33 cellular contexts compared by ENCODE assay signal in the genomic region with DNA sequence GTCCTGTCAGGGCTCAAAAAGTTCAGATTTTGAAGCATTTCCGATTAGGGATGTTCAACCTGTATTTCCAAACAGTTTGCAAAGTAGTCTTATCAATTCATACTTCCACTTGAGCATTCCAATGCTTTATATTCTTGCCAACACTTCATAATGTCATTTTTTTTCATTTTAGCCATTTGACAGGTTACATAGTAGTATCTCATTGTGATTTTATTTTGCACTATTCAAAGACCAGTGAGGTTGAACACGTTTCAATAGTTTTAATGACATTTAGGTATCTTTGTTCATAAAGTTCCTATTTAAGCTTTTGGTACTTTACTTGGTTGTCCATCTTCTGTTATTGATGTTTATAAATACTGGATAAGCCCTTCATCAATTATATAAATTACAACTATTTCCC.
A peak's percentile ranks its signal among the peaks of the same experiment; 100 is the strongest.
DNase-seq lines count a peak whose midpoint lies in the region; ATAC-seq, FAIRE-seq and TF ChIP-seq lines count a peak whose summit lies in the region.
"Had no signal": no experiment of that assay in that cellular context is flagged by ENCODE, and none has a peak within 500 bp of the region (broad histone marks: within the 10 kb centered on the region; RNA-seq: fewer than 3 reads in every experiment).

No MANE protein-coding gene starts in this region.

- H3K9me3 ChIP-seq in HEK293 (ENCODE audit: control insufficient read depth, insufficient read depth, low read depth, low read length) (no peaks in the 10 kb centered on the region), IMR-90 (ENCODE audit: control insufficient read depth, insufficient read depth, low read length) (no peaks in the 10 kb centered on the region), upper lobe of left lung (no peaks in the 10 kb centered on the region)
- H3K9me3 ChIP-seq: BE2C, Caco-2 had no signal

- no peak for TF ChIP-seq EP300 in upper lobe of left lung (IDR thresholded peaks at IDR 0.05)

- no peaks in the 10 kb centered on the region for H3K9me1 ChIP-seq in IMR-90 (ENCODE audit: insufficient read depth, low read length)

- H3K4me3 ChIP-seq in HEK293 (ENCODE audit: low read depth, low read length) (no peak overlapping the region), IMR-90 (ENCODE audit: insufficient read depth, low read depth, low read length) (no peak overlapping the region), upper lobe of left lung (no peak overlapping the region)
- H3K4me3 ChIP-seq: A549; BLaER1; BLaER1 treated with 17β-estradiol and CSF1 and Interleukin-3, amounts not matched to agents 10 nM and 100 nM had no signal

- H3K27me3 ChIP-seq in IMR-90 (ENCODE audit: control insufficient read depth, insufficient read depth, low read length) (no peaks in the 10 kb centered on the region), upper lobe of left lung (no peaks in the 10 kb centered on the region)
- H3K27me3 ChIP-seq: BE2C; BLaER1; BLaER1 treated with 17β-estradiol and CSF1 and Interleukin-3, amounts not matched to agents 10 nM and 100 nM had no signal

- no peak overlapping the region for H2AK5ac ChIP-seq in IMR-90 (ENCODE audit: low read depth, low read length)

- H3K36me3 ChIP-seq in HEK293 (ENCODE audit: control insufficient read depth in 2 of 2, insufficient read depth in 1 of 2, low read length in 2 of 2): peaks cover 0 to 5% of the 10 kb centered on the region in 2 experiments; a peak in 2 of 3 replicates
- H3K36me3 ChIP-seq in IMR-90 (ENCODE audit: control insufficient read depth, insufficient read depth, low read length): peaks cover 3% of the 10 kb centered on the region; the same call in 1 of the 2 replicates
- H3K36me3 ChIP-seq in upper lobe of left lung: peaks cover 0 to 24% (median 0%) of the 10 kb centered on the region in 4 donors
- H3K36me3 ChIP-seq: BE2C had no signal

- H3K4me2 ChIP-seq in IMR-90 (ENCODE audit: low read depth, low read length): 0 out of 2 replicates have a peak overlapping the region, but pooled peaks have one; percentile 2
- H3K4me2 ChIP-seq: A549; BLaER1; BLaER1 treated with 17β-estradiol and CSF1 and Interleukin-3, amounts not matched to agents 10 nM and 100 nM had no signal

- intact Hi-C loops in IMR-90 (cut with micrococcal nuclease) (no loop called here), Right ventricle myocardium inferior (cut with DNase I) (no loop called here)

- no peak overlapping the region for H2AFZ ChIP-seq in IMR-90 (replicated peaks; ENCODE audit: low read length, poor library complexity)

- H3K18ac ChIP-seq in IMR-90 (ENCODE audit: low read depth, low read length): no peak overlapping the region

- H3K14ac ChIP-seq in IMR-90 (replicated peaks; ENCODE audit: low read depth, low read length): no peak overlapping the region

- no peak overlapping the region for H2AK9ac ChIP-seq in IMR-90 (replicated peaks; ENCODE audit: low read depth, low read length, poor library complexity)

- no peak overlapping the region; the same call in 1 of the 2 replicates for H2BK120ac ChIP-seq in IMR-90 (ENCODE audit: low read depth, low read length)

- peak overlapping the region; percentile 15 for H2BK5ac ChIP-seq in IMR-90 (ENCODE audit: low read depth, low read length, poor library complexity, severe bottlenecking)

- no peak for TF ChIP-seq RAD21 in IMR-90 (IDR thresholded peaks at IDR 0.05; ENCODE audit: low read length)

- dilution Hi-C loops in IMR-90 (cut with HindIII; ENCODE audit: low sequenced_read_pairs, unreplicated experiment): no loop called here

- in situ Hi-C loops in IMR-90 (cut with MboI; ENCODE audit: low sequenced_read_pairs): no loop called here

- ATAC-seq in IMR-90 (ENCODE audit: low read depth) (no peak), upper lobe of left lung (ENCODE audit: low FRiP score in 2 of 2) (no peak), Right ventricle myocardium inferior (no peak), HG03442 (IDR thresholded peaks at IDR 0.05; ENCODE audit: unreplicated experiment) (no peak), HG03025 (IDR thresholded peaks at IDR 0.05; ENCODE audit: low FRiP score, unreplicated experiment) (no peak)
- ATAC-seq: A549; CD8-positive, alpha-beta T cell had no signal

- no peak overlapping the region for H4K91ac ChIP-seq in IMR-90 (ENCODE audit: insufficient read depth, low read depth, low read length)

- no peak overlapping the region for H3K9ac ChIP-seq in IMR-90 (ENCODE audit: low read depth, low read length)
- H3K9ac ChIP-seq: BLaER1; BLaER1 treated with 17β-estradiol and CSF1 and Interleukin-3, amounts not matched to agents 10 nM and 100 nM had no signal

- H3K4me1 ChIP-seq in HEK293 (ENCODE audit: control insufficient read depth, insufficient read depth, low read length) (no peaks in the 10 kb centered on the region), IMR-90 (ENCODE audit: control insufficient read depth, insufficient read depth, low read length) (no peaks in the 10 kb centered on the region), upper lobe of left lung (no peaks in the 10 kb centered on the region)
- H3K4me1 ChIP-seq: BE2C, BLaER1, Caco-2 had no signal

- no peak overlapping the region for H4K8ac ChIP-seq in IMR-90 (ENCODE audit: low read depth in 2 of 2, low read length in 2 of 2)

- H3K56ac ChIP-seq in IMR-90 (ENCODE audit: extremely low read depth, insufficient read depth, low read length): no peak overlapping the region; the same call in 1 of the 2 replicates

- H3K23ac ChIP-seq in IMR-90 (ENCODE audit: low read depth, low read length): no peak overlapping the region

- WGBS in IMR-90 (ENCODE audit: extremely low coverage in 2 of 2, insufficient read length in 1 of 2), 2 experiments: no CpG with 5 or more reads among the region's 2 CpGs
- 86 to 90% methylated on average over 2 of the region's 2 CpGs for WGBS in upper lobe of left lung, 2 donors

- no peak for DNase-seq in GM12892 (ENCODE audit: insufficient read length)
- no peak for DNase-seq in IMR-90
- DNase-seq in upper lobe of left lung: no peak
- DNase-seq in Right ventricle myocardium inferior (ENCODE audit: missing footprints): no peak
- DNase-seq: 8988T; ACHN; AML-193; BE2C; C1 segment of cervical spinal cord; Caco-2; Calu3; CD4-positive, alpha-beta memory T cell; CD4-positive, alpha-beta T cell; CD4-positive, CD25-positive, alpha-beta regulatory T cell; CD8-positive, alpha-beta memory T cell; CD8-positive, alpha-beta T cell; COR-L47; DMS 273 treated with DMSO at 0.1 percent for 48 hours; DMS153; DMS79; DMS79 treated with DMSO at 0.1 percent for 48 hours; DND-41; EL had no signal

- no peaks in the 10 kb centered on the region for H3K79me1 ChIP-seq in IMR-90 (ENCODE audit: low read depth in 1 of 2, low read length in 2 of 2)

- TF ChIP-seq CTCF in HEK293 (tag by site-specific recombination; IDR thresholded peaks at IDR 0.05) (no peak), IMR-90 (conservative IDR thresholded peaks at IDR 0.05; ENCODE audit: low read depth, low read length) (no peak), upper lobe of left lung (IDR thresholded peaks at IDR 0.05) (no peak)

- no TSS peak for BruUV-seq in IMR-90 (replicated peaks; lab: Mats Ljungman, UMichigan)

- no peak for TF ChIP-seq POLR2A in GM12892 (IDR thresholded peaks at IDR 0.05; ENCODE audit: low read depth, low read length)
- TF ChIP-seq POLR2A in IMR-90 (IDR thresholded peaks at IDR 0.05; ENCODE audit: low read depth, low read length): no peak
- no peak for TF ChIP-seq POLR2A in upper lobe of left lung (IDR thresholded peaks at IDR 0.05)

- no peak overlapping the region for H2BK20ac ChIP-seq in IMR-90 (ENCODE audit: low read depth, low read length)

- H2BK15ac ChIP-seq in IMR-90 (ENCODE audit: low read depth, low read length): no peak overlapping the region

- no peak overlapping the region for H3K4ac ChIP-seq in IMR-90 (ENCODE audit: low read depth, low read length)

- POLR2A ChIA-PET in HEK293 (lab: Yijun Ruan, JAX): no interaction called here
- POLR2A ChIA-PET in IMR-90 (lab: Charles Lee; ENCODE audit: unreplicated experiment): no interaction called here

- no peaks in the 10 kb centered on the region for H4K20me1 ChIP-seq in IMR-90 (ENCODE audit: insufficient read depth, low read length)
- H4K20me1 ChIP-seq: BLaER1; BLaER1 treated with 17β-estradiol and CSF1 and Interleukin-3, amounts not matched to agents 10 nM and 100 nM had no signal

- no peak overlapping the region for H4K5ac ChIP-seq in IMR-90 (ENCODE audit: low read depth, low read length)

- FAIRE-seq in GM12892 (lab: Jason Lieb, UNC) (peak; percentile 38), colon (lab: Jason Lieb, UNC) (peak; percentile 10)
- FAIRE-seq: A204.1 had no signal

- no peak overlapping the region for H3K27ac ChIP-seq in HEK293 (ENCODE audit: extremely low read depth, low read depth, low read length)
- H3K27ac ChIP-seq in IMR-90 (ENCODE audit: insufficient read depth, low read length): no peak overlapping the region
- no peak overlapping the region for H3K27ac ChIP-seq in upper lobe of left lung
- H3K27ac ChIP-seq: 22Rv1; A549; BLaER1; BLaER1 treated with 17β-estradiol and CSF1 and Interleukin-3, amounts not matched to agents 10 nM and 100 nM; C4-2B had no signal

- CTCF ChIA-PET in HEK293 (lab: Yijun Ruan, JAX) (no interaction called here), IMR-90 (lab: Yijun Ruan, JAX) (interaction anchor here (1.5 kb wide), 1 partner anchor 836 kb away, joined by 5 read pairs; no protein-coding TSS in a partner anchor)

TF ChIP-seq in HEK293, 187 proteins besides CTCF, POLR2A, EP300 and RAD21:
- no peak for TF ChIP-seq TCF7L2 (IDR thresholded peaks at IDR 0.05; ENCODE audit: borderline replicate concordance, low read depth, low read length)
- TF ChIP-seq ZNF664 (tag by site-specific recombination; IDR thresholded peaks at IDR 0.05): peak; percentile 93

TF ChIP-seq in IMR-90, 13 proteins besides CTCF, POLR2A, EP300 and RAD21 (continues in another document):
- TF ChIP-seq CEBPB (IDR thresholded peaks at IDR 0.05; ENCODE audit: low read depth, low read length) (no peak), SMC3 (IDR thresholded peaks at IDR 0.05; ENCODE audit: low read depth, low read length) (no peak), MXI1 (IDR thresholded peaks at IDR 0.05; ENCODE audit: borderline replicate concordance, low read depth, low read length) (no peak), RFX5 (IDR thresholded peaks at IDR 0.05; ENCODE audit: low read depth, low read length) (no peak), CHD1 (IDR thresholded peaks at IDR 0.05; ENCODE audit: low read depth, low read length) (no peak), ELK1 (IDR thresholded peaks at IDR 0.05; ENCODE audit: borderline replicate concordance, low read depth, low read length) (no peak), NFE2L2 (IDR thresholded peaks at IDR 0.05; ENCODE audit: low read depth, low read length) (no peak), MAZ (IDR thresholded peaks at IDR 0.05; ENCODE audit: borderline replicate concordance, low read depth, low read length) (no peak), MAFK (IDR thresholded peaks at IDR 0.05; ENCODE audit: low read depth, low read length) (no peak)
